Comparison of ENCODE assay signal across 9 cellular contexts in genomic region chr11:65415499-65416340, GRCh38. TPM values are rescaled to one million over a fixed set of nuclear protein-coding genes. Genes with fewer than 3 reads are reported as not detected.
DNase-seq lines count a peak whose midpoint lies in the region; ATAC-seq, FAIRE-seq and TF ChIP-seq lines count a peak whose summit lies in the region.
"Had no signal": no experiment of that assay in that cellular context is flagged by ENCODE, and none has a peak within 500 bp of the region (broad histone marks: within the 10 kb centered on the region; RNA-seq: fewer than 3 reads in every experiment).

No MANE protein-coding gene starts in this region.

- TF ChIP-seq CTCF in DND-41 (IDR thresholded peaks at IDR 0.05; ENCODE audit: borderline replicate concordance, extremely low read depth, low read length, poor library complexity, severe bottlenecking) (no peak), RWPE1 (conservative IDR thresholded peaks at IDR 0.05; ENCODE audit: low read depth) (no peak), esophagus muscularis mucosa (IDR thresholded peaks at IDR 0.05) (no peak)

- POLR2A ChIA-PET in RWPE1 (lab: Yijun Ruan, JAX; ENCODE audit: low non-redundant PET): no interaction called here

- H3K27me3 ChIP-seq in DND-41 (ENCODE audit: insufficient read depth, low read length, poor library complexity) (no peaks in the 10 kb centered on the region), esophagus muscularis mucosa (no peaks in the 10 kb centered on the region)

- H3K4me3 ChIP-seq in DND-41 (ENCODE audit: low read depth in 1 of 2, low read length in 2 of 2) (peak overlapping the region in 1 of 2 experiments; percentile 50; a peak in 2 of 4 replicates), esophagus muscularis mucosa (peak overlapping the region; percentile 71 to 81 (median 74))

- H3K4me1 ChIP-seq in DND-41 (ENCODE audit: insufficient read depth, low read length) (peaks cover 51% of the 10 kb centered on the region), esophagus muscularis mucosa (peaks cover 55 to 60% (median 59%) of the 10 kb centered on the region in 4 donors)

- 33% methylated on average over 3 of the region's 11 CpGs for WGBS in esophagus muscularis mucosa

- no peaks in the 10 kb centered on the region for H4K20me1 ChIP-seq in DND-41 (ENCODE audit: insufficient read depth, low read length)

- DNase-seq in DND-41 (no peak), RWPE1 (ENCODE audit: low spot score) (no peak), esophagus muscularis mucosa (ENCODE audit: extremely low spot score) (no peak), posterior vena cava (ENCODE audit: low spot score) (peak; percentile 72), GM12891 (ENCODE audit: insufficient read length, low spot score) (no peak), NOMO-1 treated with dmso at 0.1 percent for 144 hours (lab: John Stamatoyannopoulos, UW; ENCODE audit: unreplicated experiment) (no peak)
- no peak for DNase-seq in stimulated activated CD4-positive, alpha-beta T cell treated with anti-CD3 and anti-CD28 coated beads, Interleukin-2, amount 100 ng/mL, for 24 hours

- H3K4me2 ChIP-seq in DND-41 (ENCODE audit: insufficient read depth, low read length): peak overlapping the region; percentile 86

- FAIRE-seq in GM12891 (lab: Jason Lieb, UNC): no peak
- FAIRE-seq: H54 had no signal

- H2AFZ ChIP-seq in DND-41 (ENCODE audit: low read depth, low read length): peak overlapping the region; percentile 51; the same call in 1 of the 2 replicates

- TF ChIP-seq POLR2A in esophagus muscularis mucosa (IDR thresholded peaks at IDR 0.05; ENCODE audit: low read depth): no peak
- TF ChIP-seq POLR2A in GM12891 (IDR thresholded peaks at IDR 0.05; ENCODE audit: low read depth, low read length): no peak

- ATAC-seq in DND-41 (ENCODE audit: insufficient read depth, low read depth) (no peak), HG02623 (IDR thresholded peaks at IDR 0.05; ENCODE audit: unreplicated experiment) (no peak)

- H3K9me3 ChIP-seq in DND-41 (ENCODE audit: insufficient read depth, low read length, severe bottlenecking) (no peaks in the 10 kb centered on the region), esophagus muscularis mucosa (no peaks in the 10 kb centered on the region)

- intact Hi-C loops in esophagus muscularis mucosa (cut with DNase I) (loop anchor here (2.0 to 10.0 kb wide), 3 partner anchors 33 to 95 kb away; partner anchors contain the start of gene SLC25A45), posterior vena cava (cut with DNase I) (loop anchor here (2.0 kb wide), 2 partner anchors 93 to 95 kb away; no protein-coding TSS in a partner anchor)

- peaks cover 44% of the 10 kb centered on the region for H3K79me2 ChIP-seq in DND-41 (ENCODE audit: insufficient read depth, low read length)

- H3K36me3 ChIP-seq in DND-41 (ENCODE audit: insufficient read depth, low read length) (peaks cover 25% of the 10 kb centered on the region), esophagus muscularis mucosa (peaks cover 5 to 34% (median 19%) of the 10 kb centered on the region in 4 donors)

- H3K9ac ChIP-seq in DND-41 (ENCODE audit: low read depth, low read length): peak overlapping the region; percentile 98

- CTCF ChIA-PET in RWPE1 (lab: Yijun Ruan, JAX): interaction anchor here (0.6 to 2.6 kb wide), 12 partner anchors 8 to 136 kb away, joined by 3 to 19 read pairs (median 4); partner anchors contain the start of gene SLC25A45

- peak overlapping the region; percentile 99; the same call in 1 of the 2 replicates for H3K27ac ChIP-seq in DND-41 (ENCODE audit: low read length)
- peak overlapping the region; percentile 100 for H3K27ac ChIP-seq in RWPE1
- H3K27ac ChIP-seq in esophagus muscularis mucosa (replicated peaks in 1 of 4): peak overlapping the region; percentile 97 to 99 (median 99)

- TF ChIP-seq EP300 in esophagus muscularis mucosa (IDR thresholded peaks at IDR 0.05): no peak

TF ChIP-seq in GM12891, 5 proteins besides CTCF, POLR2A, EP300 and RAD21:
- no peak for TF ChIP-seq POU2F2 (IDR thresholded peaks at IDR 0.05; ENCODE audit: low read depth, low read length)

RNA-seq across cellular contexts. Expression of gene NEAT1, which starts 6.9 kb away (rescaled TPM):
- total RNA-seq in esophagus muscularis mucosa (100 to 1,000 TPM in 2 of 4 donors, 10 to 100 TPM in 2; 42.8 to 181 (median 96.0) TPM), posterior vena cava (1,000 to 10,000 TPM in 1 of 2 donors, 100 to 1,000 TPM in 1; 742 to 1,004 TPM)
- polyA plus RNA-seq in GM12891 (2012; ENCODE audit: low read depth, missing spikeins): 373 TPM

RNA-seq across cellular contexts. Expression of gene FRMD8, which starts 29.3 kb away (rescaled TPM):
- total RNA-seq in esophagus muscularis mucosa: 10 to 100 TPM; 30.4 to 37.3 (median 34.7) TPM
- 10 to 100 TPM; 19.0 to 20.7 TPM for total RNA-seq in posterior vena cava
- 14.3 TPM for polyA plus RNA-seq in GM12891 (2012; ENCODE audit: low read depth, missing spikeins)

RNA-seq across cellular contexts. Expression of gene SLC25A45, which starts 33.3 kb away (rescaled TPM):
- total RNA-seq in esophagus muscularis mucosa (10 to 100 TPM in 1 of 4 donors, 1 to 10 TPM in 3; 4.6 to 11.3 (median 5.9) TPM), posterior vena cava (1 to 10 TPM; 6.1 to 9.6 TPM)
- polyA plus RNA-seq in GM12891 (2012; ENCODE audit: low read depth, missing spikeins): 15.8 TPM

Comparison
In these comparisons a context has a peak if more than half of its experiments do, and no peak if none do; other contexts are left out.
1. RNA of gene NEAT1, which starts 6.9 kb away (total RNA-seq): 742 to 1,004 TPM in posterior vena cava; 42.8 to 181 TPM in esophagus muscularis mucosa; every median in the first group is over 4 times any median in the second.
2. Peak in every context shown above with its lines, with median percentiles within 50 percentile points of each other: H3K27ac ChIP-seq.